ENCODE assay signal across 17 cellular contexts in genomic region chr10:4391683-4392082, GRCh38.
DNase-seq lines count a peak whose midpoint lies in the region; FAIRE-seq and TF ChIP-seq lines count a peak whose summit lies in the region.
"Had no signal": no experiment of that assay in that cellular context is flagged by ENCODE, and none has a peak within 500 bp of the region (broad histone marks: within the 10 kb centered on the region; RNA-seq: fewer than 3 reads in every experiment).

No MANE protein-coding gene starts in this region.

- H3K27me3 ChIP-seq in H1 (replicated peaks in 1 of 4; ENCODE audit: control insufficient read depth in 3 of 4, extremely low read depth in 1 of 4, insufficient read depth in 3 of 4, low read length in 3 of 4) = no peaks in the 10 kb centered on the region
- no peaks in the 10 kb centered on the region for H3K27me3 ChIP-seq in neuronal stem cell (ENCODE audit: control insufficient read depth in 3 of 3, insufficient read depth in 3 of 3, low read depth in 1 of 3, low read length in 3 of 3)
- H3K27me3 ChIP-seq in esophagus squamous epithelium = no peaks in the 10 kb centered on the region
- H3K27me3 ChIP-seq: adrenal gland had no signal

- H2BK15ac ChIP-seq in H1 (ENCODE audit: low read length) (no peak overlapping the region), neuronal stem cell (ENCODE audit: low read length) (no peak overlapping the region)

- intact Hi-C loops in esophagus squamous epithelium (cut with DNase I) = no loop called here

- TF ChIP-seq RAD21 in H1 (IDR thresholded peaks at IDR 0.05 in 1 of 2, conservative IDR thresholded peaks at IDR 0.05 in 1 of 2; ENCODE audit: low read depth in 2 of 2, low read length in 2 of 2) = peak; percentile 83 to 84

- H4K5ac ChIP-seq in H1 (ENCODE audit: insufficient read length, low read depth, low read length) = no peak overlapping the region

- H3K27ac ChIP-seq in H1 (ENCODE audit: low read depth, low read length) = no peak overlapping the region
- H3K27ac ChIP-seq in neuronal stem cell (replicated peaks; ENCODE audit: low read length) = no peak overlapping the region
- H3K27ac ChIP-seq in esophagus squamous epithelium = no peak overlapping the region
- H3K27ac ChIP-seq: adrenal gland had no signal

- no peak overlapping the region for H2BK20ac ChIP-seq in H1 (ENCODE audit: low read length)

- H2BK120ac ChIP-seq in H1 (replicated peaks; ENCODE audit: low read depth, low read length) (no peak overlapping the region), neuronal stem cell (ENCODE audit: low read depth, low read length) (no peak overlapping the region)

- H2AK5ac ChIP-seq in H1 (ENCODE audit: low read depth, low read length) (no peak overlapping the region), neuronal stem cell (ENCODE audit: low read depth, low read length) (no peak overlapping the region)

- H3K23me2 ChIP-seq in H1 (ENCODE audit: low read depth, low read length) = no peaks in the 10 kb centered on the region

- H3K9ac ChIP-seq in H1 (replicated peaks in 1 of 4; ENCODE audit: extremely low read depth in 1 of 4, low read depth in 3 of 4, low read length in 3 of 4) (no peak overlapping the region), neuronal stem cell (ENCODE audit: low read depth, low read length, poor library complexity) (no peak overlapping the region)

- H3K79me2 ChIP-seq in H1 (ENCODE audit: control insufficient read depth in 1 of 2, insufficient read depth in 2 of 2, low read length in 2 of 2) = no peaks in the 10 kb centered on the region

- H3K36me3 ChIP-seq in H1 (ENCODE audit: control insufficient read depth in 2 of 4, insufficient read depth in 4 of 4, low read length in 3 of 4) = no peaks in the 10 kb centered on the region
- H3K36me3 ChIP-seq in neuronal stem cell (replicated peaks in 1 of 2; ENCODE audit: control insufficient read depth in 2 of 2, insufficient read depth in 2 of 2, low read length in 2 of 2) = no peaks in the 10 kb centered on the region
- no peaks in the 10 kb centered on the region for H3K36me3 ChIP-seq in esophagus squamous epithelium
- H3K36me3 ChIP-seq: adrenal gland had no signal

- H4K20me1 ChIP-seq in H1 (replicated peaks in 1 of 2; ENCODE audit: control insufficient read depth in 1 of 2, insufficient read depth in 2 of 2, low read length in 2 of 2) = no peaks in the 10 kb centered on the region

- 82% methylated on average over 3 of the region's 3 CpGs; no CpG with 5 or more reads in 1 of the 2 experiments for WGBS in H1 (ENCODE audit: extremely low coverage in 1 of 2, insufficient coverage in 1 of 2, insufficient read length in 1 of 2, insufficient replicate concordance in 2 of 2, low coverage in 1 of 2, low lambda C conversion rate in 2 of 2, missing lambda C conversion rate in 1 of 2), 2 experiments
- WGBS in neuronal stem cell (ENCODE audit: extremely low coverage in 2 of 2, insufficient read length in 2 of 2, insufficient replicate concordance in 1 of 2), 2 donors = no CpG with 5 or more reads among the region's 3 CpGs
- 83 to 94% methylated on average over 3 of the region's 3 CpGs for WGBS in esophagus squamous epithelium, 2 donors

- H4K91ac ChIP-seq in H1 (replicated peaks; ENCODE audit: insufficient read length, low read length) (no peak overlapping the region), neuronal stem cell (ENCODE audit: low read depth, low read length, poor library complexity) (no peak overlapping the region)

- no peak overlapping the region for H3K14ac ChIP-seq in H1 (ENCODE audit: insufficient read length)
- H3K14ac ChIP-seq in neuronal stem cell (ENCODE audit: low read length) = no peak overlapping the region

- H2AFZ ChIP-seq in H1 (ENCODE audit: low read length) (peak overlapping the region; percentile 95; the same call in 1 of the 2 replicates), neuronal stem cell (ENCODE audit: low read length) (no peak overlapping the region)

- peak; percentile 70 for FAIRE-seq in H1 (lab: Jason Lieb, UNC)
- FAIRE-seq: GM12891 had no signal

- H3K23ac ChIP-seq in H1 (ENCODE audit: insufficient read length) (no peak overlapping the region), neuronal stem cell (ENCODE audit: low read depth, low read length, poor library complexity) (no peak overlapping the region)

- H2BK12ac ChIP-seq in H1 (ENCODE audit: low read depth, low read length) = no peak overlapping the region
- H2BK12ac ChIP-seq in neuronal stem cell (ENCODE audit: low read length) = no peak overlapping the region

- H4K8ac ChIP-seq in H1 (ENCODE audit: extremely low read depth, insufficient read depth, low read length) = no peak overlapping the region
- no peak overlapping the region for H4K8ac ChIP-seq in neuronal stem cell (ENCODE audit: low read depth, low read length)

- H3K4me3 ChIP-seq in H1 (ENCODE audit: extremely low read depth in 1 of 4, insufficient read depth in 2 of 4, low read depth in 3 of 4, low read length in 4 of 4) (no peak overlapping the region), neuronal stem cell (ENCODE audit: low read length in 2 of 2) (no peak overlapping the region), esophagus squamous epithelium (no peak overlapping the region)
- H3K4me3 ChIP-seq: adrenal gland had no signal

- POLR2A ChIA-PET in H1 (lab: Charles Lee; ENCODE audit: partially characterized antibody) = no interaction called here

- TF ChIP-seq CTCF in H1 (IDR thresholded peaks at IDR 0.05; ENCODE audit: control extremely low read depth in 1 of 3, insufficient read depth in 1 of 3, low read depth in 1 of 3, low read length in 3 of 3) (peak; percentile 53 to 61 (median 59)), esophagus squamous epithelium (IDR thresholded peaks at IDR 0.05) (no peak)

- H3K79me1 ChIP-seq in H1 (ENCODE audit: low read depth, low read length) = no peaks in the 10 kb centered on the region
- no peaks in the 10 kb centered on the region for H3K79me1 ChIP-seq in neuronal stem cell (ENCODE audit: low read depth, low read length)

- H3K9me3 ChIP-seq in H1 (ENCODE audit: insufficient read depth in 2 of 2, low read depth in 1 of 2, low read length in 1 of 2) = no peaks in the 10 kb centered on the region
- no peaks in the 10 kb centered on the region for H3K9me3 ChIP-seq in neuronal stem cell (replicated peaks in 1 of 2; ENCODE audit: control insufficient read depth in 2 of 2, insufficient read depth in 1 of 2, low read depth in 1 of 2, low read length in 2 of 2)
- H3K9me3 ChIP-seq in esophagus squamous epithelium = no peaks in the 10 kb centered on the region
- H3K9me3 ChIP-seq: adrenal gland had no signal

- H2BK5ac ChIP-seq in H1 (ENCODE audit: low read depth, low read length) (no peak overlapping the region), neuronal stem cell (ENCODE audit: low read length) (no peak overlapping the region)

- H3K4ac ChIP-seq in H1 (replicated peaks; ENCODE audit: insufficient read length, low read depth, low read length) = no peak overlapping the region
- H3K4ac ChIP-seq in neuronal stem cell (ENCODE audit: low read length) = no peak overlapping the region

- TF ChIP-seq POLR2A in H1 (IDR thresholded peaks at IDR 0.05; ENCODE audit: control extremely low read depth in 1 of 2, low read depth in 2 of 2, low read length in 2 of 2) = no peak
- no peak for TF ChIP-seq POLR2A in esophagus squamous epithelium (IDR thresholded peaks at IDR 0.05)

- H3K4me1 ChIP-seq in H1 (replicated peaks in 1 of 4; ENCODE audit: control insufficient read depth in 3 of 4, insufficient read depth in 4 of 4, low read length in 3 of 4) (peaks cover 0 to 2% (median under 1%) of the 10 kb centered on the region in 4 experiments; a peak in 2 of 7 replicates), neuronal stem cell (ENCODE audit: control insufficient read depth in 2 of 2, insufficient read depth in 1 of 2, low read depth in 1 of 2, low read length in 2 of 2) (no peaks in the 10 kb centered on the region), esophagus squamous epithelium (no peaks in the 10 kb centered on the region)
- H3K4me1 ChIP-seq: adrenal gland had no signal

- H3K56ac ChIP-seq in H1 (replicated peaks; ENCODE audit: insufficient read length, low read depth, low read length) = no peak overlapping the region

- peak; percentile 2 for DNase-seq in NCI-H1436 (lab: John Stamatoyannopoulos, UW)
- no peak for DNase-seq in NCI-H1436 treated with DMSO at 0.1 percent for 48 hours (lab: John Stamatoyannopoulos, UW)
- peak; percentile 47 for DNase-seq in MV-4-11 (lab: John Stamatoyannopoulos, UW)
- DNase-seq in H1 (ENCODE audit: low read depth in 1 of 2, low spot score in 2 of 2) = peak; percentile 19 to 59
- DNase-seq in neuronal stem cell (ENCODE audit: low spot score) = peak; percentile 8
- no peak for DNase-seq in esophagus squamous epithelium (lab: John Stamatoyannopoulos, UW)
- no peak for DNase-seq in DMS153 (lab: John Stamatoyannopoulos, UW)
- DNase-seq in cerebellum (ENCODE audit: low spot score) = no peak
- DNase-seq: activated CD4-positive, alpha-beta T cell treated with anti-CD3 and anti-CD28 coated beads, Interleukin-2, amount 50 U/mL, for 1 hour; activated T-cell treated with anti-CD3 and anti-CD28 coated beads, Interleukin-2, amount 50 U/mL, for 72 hours; adrenal gland; immature natural killer cell; midbrain; NCI-H1105; NCI-H510A treated with DMSO at 0.1 percent for 48 hours; SHP77 had no signal

- H3K18ac ChIP-seq in H1 (ENCODE audit: extremely low read depth, low read length) = no peak overlapping the region
- no peak overlapping the region for H3K18ac ChIP-seq in neuronal stem cell (ENCODE audit: low read length)

- CTCF ChIA-PET in H1 (lab: Charles Lee; ENCODE audit: partially characterized antibody) = interaction anchor here (0.5 to 2.6 kb wide), 18 partner anchors 8 to 857 kb away, joined by 3 to 16 read pairs (median 4); no protein-coding TSS in a partner anchor

- H3K4me2 ChIP-seq in H1 (ENCODE audit: insufficient read depth in 1 of 2, low read depth in 2 of 2, low read length in 2 of 2) = no peak overlapping the region
- H3K4me2 ChIP-seq in neuronal stem cell (ENCODE audit: insufficient read depth, low read length, poor library complexity, severe bottlenecking) = no peak overlapping the region

- no peak for TF ChIP-seq EP300 in H1 (IDR thresholded peaks at IDR 0.05; ENCODE audit: borderline replicate concordance in 1 of 2, low read depth in 2 of 2, low read length in 2 of 2)

TF ChIP-seq in H1, 55 proteins besides CTCF, POLR2A, EP300 and RAD21:
- TF ChIP-seq SAP30 (IDR thresholded peaks at IDR 0.05; ENCODE audit: insufficient read depth, insufficient replicate concordance, low read length) = no peak
- TF ChIP-seq SP1 (IDR thresholded peaks at IDR 0.05; ENCODE audit: low read depth, low read length) = no peak
- no peak for TF ChIP-seq E2F6 (IDR thresholded peaks at IDR 0.05)
- TF ChIP-seq RXRA (IDR thresholded peaks at IDR 0.05; ENCODE audit: insufficient read depth, low read depth, low read length) = no peak
- TF ChIP-seq SIN3A (conservative IDR thresholded peaks at IDR 0.05 in 1 of 2, IDR thresholded peaks at IDR 0.05 in 1 of 2; ENCODE audit: low read depth in 1 of 2, low read length in 2 of 2) = no peak

Comparison
In these comparisons a context has a peak if more than half of its experiments do, and no peak if none do; other contexts are left out.
1. DNase-seq: peak in NCI-H1436 (single experiment), MV-4-11 (single experiment), H1 (2 of 2) and neuronal stem cell (single experiment); none in NCI-H1436 treated with DMSO at 0.1 percent for 48 hours (single experiment), esophagus squamous epithelium (single experiment), DMS153 (single experiment) and cerebellum (single experiment).
2. CTCF ChIP-seq: peak in H1 (3 of 3); none in esophagus squamous epithelium (0 of 6).